Comparison of ENCODE assay signal across 8 cellular contexts in genomic region chr19:44071824-44072542, GRCh38. TPM values are rescaled to one million over a fixed set of nuclear protein-coding genes. Genes with fewer than 3 reads are reported as not detected.
A peak's percentile ranks its signal among the peaks of the same experiment; 100 is the strongest.
DNase-seq lines count a peak whose midpoint lies in the region; ATAC-seq and TF ChIP-seq lines count a peak whose summit lies in the region.

Gene ZNF284 (plus strand): TSS chr19:44072159. CDS start chr19:44076390, 4,231 bp downstream.

- H2BK5ac ChIP-seq in IMR-90 (ENCODE audit: low read depth, low read length, poor library complexity, severe bottlenecking), result peak within 1 kb of the TSS; percentile 47

- no peak within 1 kb of the TSS for H2BK20ac ChIP-seq in IMR-90 (ENCODE audit: low read depth, low read length)

- H3K27ac Mint-ChIP-seq in Calu3 (ENCODE audit: unreplicated experiment), result peak within 1 kb of the TSS; percentile 88
- H3K27ac Mint-ChIP-seq in nephron, result peak within 1 kb of the TSS; percentile 57 to 90 (median 74)

- dilution Hi-C loops in IMR-90 (cut with HindIII; ENCODE audit: low sequenced_read_pairs, unreplicated experiment), result no loop called here

- peak within 1 kb of the TSS; percentile 78 for H3K4ac ChIP-seq in IMR-90 (ENCODE audit: low read depth, low read length)

- in situ Hi-C loops in IMR-90 (cut with MboI; ENCODE audit: low sequenced_read_pairs), result no loop called here

- H2AFZ ChIP-seq in IMR-90 (replicated peaks; ENCODE audit: low read length, poor library complexity), result peak within 1 kb of the TSS; percentile 96

- no peak for TF ChIP-seq POLR2A in IMR-90 (IDR thresholded peaks at IDR 0.05; ENCODE audit: low read depth, low read length)

- TF ChIP-seq RAD21 in IMR-90 (IDR thresholded peaks at IDR 0.05; ENCODE audit: low read length), result no peak

- H3K4me1 Mint-ChIP-seq in Calu3 (ENCODE audit: low read depth, unreplicated experiment) (peaks cover 21% of the 10 kb centered on the region), nephron (peaks cover 17% of the 10 kb centered on the region)

- H3K27me3 Mint-ChIP-seq in Calu3 (ENCODE audit: unreplicated experiment) (no peaks in the 10 kb centered on the region), nephron (ENCODE audit: low read depth) (no peaks in the 10 kb centered on the region)

- peak within 1 kb of the TSS; percentile 22; the same call in 1 of the 2 replicates for H2BK120ac ChIP-seq in IMR-90 (ENCODE audit: low read depth, low read length)

- peak within 1 kb of the TSS; percentile 84 for H3K4me2 ChIP-seq in IMR-90 (ENCODE audit: low read depth, low read length)

- peak within 1 kb of the TSS; percentile 60 for H3K27ac ChIP-seq in IMR-90 (ENCODE audit: insufficient read depth, low read length)

- TSS peak; percentile 64 for BruUV-seq in Calu3 (replicated peaks; lab: Mats Ljungman, UMichigan)
- BruUV-seq in IMR-90 (replicated peaks; lab: Mats Ljungman, UMichigan), result no TSS peak

- TF ChIP-seq CTCF in Calu3 (IDR thresholded peaks at IDR 0.05; ENCODE audit: unreplicated experiment) (no peak), IMR-90 (conservative IDR thresholded peaks at IDR 0.05; ENCODE audit: low read depth, low read length) (no peak), fibroblast of the aortic adventitia (IDR thresholded peaks at IDR 0.05; ENCODE audit: insufficient read depth, low read length) (no peak), nephron (IDR thresholded peaks at IDR 0.05; ENCODE audit: unreplicated experiment in 3 of 3) (no peak)

- 0% methylated on average over 8 of the region's 40 CpGs; no CpG with 5 or more reads in 1 of the 2 experiments for whole genome bisulfite sequencing in IMR-90 (ENCODE audit: extremely low coverage in 2 of 2, insufficient read length in 1 of 2), 2 experiments

- H4K5ac ChIP-seq in IMR-90 (ENCODE audit: low read depth, low read length), result peak within 1 kb of the TSS; percentile 76

- peak within 1 kb of the TSS; percentile 49; the same call in 1 of the 3 replicates for H2BK15ac ChIP-seq in IMR-90 (ENCODE audit: low read depth, low read length)

- peak within 1 kb of the TSS; percentile 88 for H3K4me3 Mint-ChIP-seq in Calu3 (ENCODE audit: low read depth, unreplicated experiment)
- peak within 1 kb of the TSS; percentile 88 to 94 (median 90) for H3K4me3 Mint-ChIP-seq in nephron

- H3K27me3 ChIP-seq in IMR-90 (ENCODE audit: control insufficient read depth, insufficient read depth, low read length), result no peaks in the 10 kb centered on the region

- H3K79me1 ChIP-seq in IMR-90 (ENCODE audit: low read depth in 1 of 2, low read length in 2 of 2), result peaks cover 16 to 20% of the 10 kb centered on the region in 2 experiments

- H3K23ac ChIP-seq in IMR-90 (ENCODE audit: low read depth, low read length), result peak within 1 kb of the TSS; percentile 89

- peak; percentile 98 for ATAC-seq in GM21447 (IDR thresholded peaks at IDR 0.05; ENCODE audit: unreplicated experiment)
- peak; percentile 98 for ATAC-seq in IMR-90 (ENCODE audit: low read depth)
- ATAC-seq in stimulated activated naive CD8-positive, alpha-beta T cell treated with anti-CD3 and anti-CD28 coated beads, Interleukin-15, Interleukin-2, amounts not matched to agents 100 U/mL and 50 U/mL, for 24 hours, result peak; percentile 100

- H2AK5ac ChIP-seq in IMR-90 (ENCODE audit: low read depth, low read length), result peak within 1 kb of the TSS; percentile 18; the same call in 1 of the 2 replicates

- intact Hi-C loops in Calu3 (cut with micrococcal nuclease; ENCODE audit: unreplicated experiment) (no loop called here), IMR-90 (cut with micrococcal nuclease) (no loop called here)

- no peaks in the 10 kb centered on the region for H4K20me1 ChIP-seq in IMR-90 (ENCODE audit: insufficient read depth, low read length)

- H3K9me3 Mint-ChIP-seq in Calu3 (ENCODE audit: low read depth, unreplicated experiment), result peaks cover 14% of the 10 kb centered on the region
- H3K9me3 Mint-ChIP-seq in nephron, result peaks cover 34% of the 10 kb centered on the region

- DNase-seq in Calu3 (peak; percentile 91), IMR-90 (peak; percentile 93), RPMI8226 (peak; percentile 78), fibroblast of the aortic adventitia (ENCODE audit: low read depth) (peak; percentile 89)
- peak; percentile 74 for DNase-seq in activated effector memory CD4-positive, alpha-beta T cell treated with Interleukin-2 at 50 U/mL for 16 hours
- DNase-seq in stimulated activated naive CD8-positive, alpha-beta T cell treated with anti-CD3 and anti-CD28 coated beads, Interleukin-15, Interleukin-2, amounts not matched to agents 100 U/mL and 50 U/mL, for 24 hours, result peak; percentile 81

- H3K4me1 ChIP-seq in IMR-90 (ENCODE audit: control insufficient read depth, insufficient read depth, low read length), result peaks cover 2% of the 10 kb centered on the region; the same call in 1 of the 2 replicates

- H3K18ac ChIP-seq in IMR-90 (ENCODE audit: low read depth, low read length), result peak within 1 kb of the TSS; percentile 39; the same call in 1 of the 2 replicates

- peak within 1 kb of the TSS; percentile 75 for H4K91ac ChIP-seq in IMR-90 (ENCODE audit: insufficient read depth, low read depth, low read length)

- peak within 1 kb of the TSS; percentile 98 to 99 for H4K8ac ChIP-seq in IMR-90 (ENCODE audit: low read depth in 2 of 2, low read length in 2 of 2)

- peaks cover 3% of the 10 kb centered on the region for H3K36me3 ChIP-seq in IMR-90 (ENCODE audit: control insufficient read depth, insufficient read depth, low read length)

- H3K14ac ChIP-seq in IMR-90 (replicated peaks; ENCODE audit: low read depth, low read length), result peak within 1 kb of the TSS; percentile 81

- H3K56ac ChIP-seq in IMR-90 (ENCODE audit: extremely low read depth, insufficient read depth, low read length), result peak within 1 kb of the TSS; percentile 68

- peaks cover 21% of the 10 kb centered on the region for H3K36me3 Mint-ChIP-seq in Calu3 (ENCODE audit: insufficient read depth, unreplicated experiment)
- H3K36me3 Mint-ChIP-seq in nephron (ENCODE audit: low read depth), result peaks cover 63% of the 10 kb centered on the region

- H2AK9ac ChIP-seq in IMR-90 (replicated peaks; ENCODE audit: low read depth, low read length, poor library complexity), result peak within 1 kb of the TSS; percentile 73

- POLR2A ChIA-PET in IMR-90 (lab: Charles Lee; ENCODE audit: unreplicated experiment), result interaction anchor here (0.6 kb wide), 1 partner anchor 135 kb away, joined by 3 read pairs; no protein-coding TSS in a partner anchor

- H3K4me3 ChIP-seq in IMR-90 (ENCODE audit: insufficient read depth, low read depth, low read length) (peak within 1 kb of the TSS; percentile 76), fibroblast of the aortic adventitia (ENCODE audit: low read depth, low read length) (peak within 1 kb of the TSS; percentile 69)

- peaks cover 4% of the 10 kb centered on the region for H3K9me3 ChIP-seq in IMR-90 (ENCODE audit: control insufficient read depth, insufficient read depth, low read length)

- H3K9ac ChIP-seq in IMR-90 (ENCODE audit: low read depth, low read length), result peak within 1 kb of the TSS; percentile 86

- H3K9me1 ChIP-seq in IMR-90 (ENCODE audit: insufficient read depth, low read length), result no peaks in the 10 kb centered on the region

- CTCF ChIA-PET in Calu3 (lab: Charles Lee), result interaction anchor here (1.6 kb wide), 1 partner anchor 24 kb away, joined by 4 read pairs; no protein-coding TSS in a partner anchor
- CTCF ChIA-PET in IMR-90 (lab: Yijun Ruan, JAX), result no interaction called here

TF ChIP-seq in IMR-90, 13 proteins besides CTCF, POLR2A, EP300 and RAD21:
- TF ChIP-seq MAZ (IDR thresholded peaks at IDR 0.05; ENCODE audit: borderline replicate concordance, low read depth, low read length), result peak; percentile 93
- TF ChIP-seq RCOR1 (IDR thresholded peaks at IDR 0.05; ENCODE audit: insufficient replicate concordance, low read length), result no peak
- peak; percentile 76; the same call in 1 of the 2 replicates for TF ChIP-seq MXI1 (IDR thresholded peaks at IDR 0.05; ENCODE audit: borderline replicate concordance, low read depth, low read length)
- TF ChIP-seq FOS (IDR thresholded peaks at IDR 0.05; ENCODE audit: low read depth, low read length), result no peak
- TF ChIP-seq BHLHE40 (IDR thresholded peaks at IDR 0.05; ENCODE audit: low read depth, low read length), result no peak
TF ChIP-seq in IMR-90: peak in this region for 2.

RNA-seq across cellular contexts. Expression of gene ZNF284, which starts in this region (rescaled TPM):
- 4.7 and 5.6 TPM in 2 replicates for total RNA-seq in Calu3 (2022)
- total RNA-seq in IMR-90 (2012; rRNA removed), result 4.1 and 5.0 TPM in 2 replicates
- 0.96 and 1.2 TPM in 2 replicates for polyA plus RNA-seq in IMR-90 (2012; rRNA removed)
- polyA plus RNA-seq in IMR-90 (2012; cell fraction: cytosol; rRNA removed), result 0.18 and 0.22 TPM in 2 replicates
- 0.72 and 3.1 TPM in 2 replicates for polyA plus RNA-seq in IMR-90 (2012; cell fraction: nucleus; rRNA removed; ENCODE audit: low replicate concordance)
- 3.5 and 3.8 TPM in 2 replicates for total RNA-seq in fibroblast of the aortic adventitia (ENCODE audit: low replicate concordance)

Comparison
In these comparisons a context has a peak if more than half of its experiments do, and no peak if none do; other contexts are left out.
1. Peak in every context shown above with its lines: DNase-seq, ATAC-seq, H3K4me3 ChIP-seq and H3K27ac ChIP-seq.